In genomic region chr17:60103957-60104356, GRCh38 we compare ENCODE assay signal across 2 cellular contexts.
TF ChIP-seq lines count a peak whose summit lies in the region.

No MANE protein-coding gene starts in this region.

TF ChIP-seq in IMR-90, 13 proteins besides CTCF, POLR2A, EP300 and RAD21:
- TF ChIP-seq BHLHE40 (IDR thresholded peaks at IDR 0.05; ENCODE audit: low read depth, low read length) = no peak
- no peak for TF ChIP-seq RFX5 (IDR thresholded peaks at IDR 0.05; ENCODE audit: low read depth, low read length)

TF ChIP-seq in H1, 55 proteins besides CTCF, POLR2A, EP300 and RAD21:
- TF ChIP-seq CTBP2 (IDR thresholded peaks at IDR 0.05; ENCODE audit: borderline replicate concordance, insufficient read depth, insufficient read length, low read length) = no peak
- TF ChIP-seq ATF3 (IDR thresholded peaks at IDR 0.05; ENCODE audit: insufficient read depth, low read depth, low read length) = no peak
- TF ChIP-seq CBX8 (IDR thresholded peaks at IDR 0.05; ENCODE audit: borderline replicate concordance, low read depth, low read length) = no peak
- TF ChIP-seq RXRA (IDR thresholded peaks at IDR 0.05; ENCODE audit: insufficient read depth, low read depth, low read length) = no peak
- no peak for TF ChIP-seq CHD1 (IDR thresholded peaks at IDR 0.05; ENCODE audit: low read depth, low read length)
- no peak for TF ChIP-seq RFX5 (IDR thresholded peaks at IDR 0.05; ENCODE audit: borderline replicate concordance, low read depth, low read length)
- TF ChIP-seq ZNF274 (IDR thresholded peaks at IDR 0.05; ENCODE audit: borderline replicate concordance, extremely low read depth, low read length) = no peak
- TF ChIP-seq KDM1A (IDR thresholded peaks at IDR 0.05; ENCODE audit: borderline replicate concordance, low read length) = no peak
- TF ChIP-seq HDAC6 (IDR thresholded peaks at IDR 0.05; ENCODE audit: low read depth, low read length) = no peak
